ENCODE assay signal across 1 cellular context in the genomic region with DNA sequence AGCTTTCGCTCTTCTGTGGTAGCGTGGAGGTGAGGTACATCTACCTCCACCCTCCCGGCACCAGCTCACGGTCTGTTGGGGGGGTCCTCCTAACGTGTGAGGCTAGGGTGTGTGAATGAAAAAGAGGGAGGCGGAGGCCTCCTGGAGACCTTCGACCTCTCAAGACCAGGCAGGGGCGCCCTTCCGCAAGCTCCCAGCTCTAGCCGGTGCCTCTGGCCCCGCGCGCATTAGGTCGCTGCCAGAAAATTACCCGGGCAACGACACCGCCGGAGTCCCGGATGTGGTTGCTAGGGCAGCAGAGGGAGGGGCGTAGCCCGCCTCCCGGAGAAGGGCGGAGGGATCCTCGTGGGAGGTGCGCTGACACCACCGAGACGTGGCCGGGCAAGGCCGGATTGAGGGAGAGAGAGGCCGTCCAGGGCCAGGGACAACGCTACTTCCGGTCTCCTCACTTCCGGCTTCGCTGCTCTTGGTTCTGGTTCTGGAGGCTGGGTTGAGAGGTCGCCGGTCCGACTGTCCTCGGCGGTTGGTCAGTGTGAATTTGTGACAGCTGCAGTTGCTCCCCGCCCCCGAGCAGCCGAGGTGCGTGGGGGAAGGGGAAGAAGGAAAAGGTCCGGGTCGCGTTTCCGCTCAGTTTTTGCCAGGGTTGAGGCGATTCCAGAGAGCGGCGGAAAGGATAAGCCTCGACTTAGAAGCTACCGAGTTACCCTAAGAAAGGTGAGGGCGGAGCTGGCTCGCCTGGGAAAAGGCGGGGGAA.
TF ChIP-seq lines count a peak whose summit lies in the region.

A gene with protein sequence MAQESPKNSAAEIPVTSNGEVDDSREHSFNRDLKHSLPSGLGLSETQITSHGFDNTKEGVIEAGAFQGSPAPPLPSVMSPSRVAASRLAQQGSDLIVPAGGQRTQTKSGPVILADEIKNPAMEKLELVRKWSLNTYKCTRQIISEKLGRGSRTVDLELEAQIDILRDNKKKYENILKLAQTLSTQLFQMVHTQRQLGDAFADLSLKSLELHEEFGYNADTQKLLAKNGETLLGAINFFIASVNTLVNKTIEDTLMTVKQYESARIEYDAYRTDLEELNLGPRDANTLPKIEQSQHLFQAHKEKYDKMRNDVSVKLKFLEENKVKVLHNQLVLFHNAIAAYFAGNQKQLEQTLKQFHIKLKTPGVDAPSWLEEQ (plus strand): TSS at position 442 of the 754 bp plus-strand sequence. CDS start 49,680 bp downstream, outside the sequence.
A gene (minus strand): TSS at position 218 of the 754 bp plus-strand sequence. CDS start 8,726 bp downstream, outside the sequence.

TF ChIP-seq in HepG2, 621 proteins besides CTCF, POLR2A, EP300 and RAD21 (continued from another document and continues in another):
- TF ChIP-seq, protein P1, sequence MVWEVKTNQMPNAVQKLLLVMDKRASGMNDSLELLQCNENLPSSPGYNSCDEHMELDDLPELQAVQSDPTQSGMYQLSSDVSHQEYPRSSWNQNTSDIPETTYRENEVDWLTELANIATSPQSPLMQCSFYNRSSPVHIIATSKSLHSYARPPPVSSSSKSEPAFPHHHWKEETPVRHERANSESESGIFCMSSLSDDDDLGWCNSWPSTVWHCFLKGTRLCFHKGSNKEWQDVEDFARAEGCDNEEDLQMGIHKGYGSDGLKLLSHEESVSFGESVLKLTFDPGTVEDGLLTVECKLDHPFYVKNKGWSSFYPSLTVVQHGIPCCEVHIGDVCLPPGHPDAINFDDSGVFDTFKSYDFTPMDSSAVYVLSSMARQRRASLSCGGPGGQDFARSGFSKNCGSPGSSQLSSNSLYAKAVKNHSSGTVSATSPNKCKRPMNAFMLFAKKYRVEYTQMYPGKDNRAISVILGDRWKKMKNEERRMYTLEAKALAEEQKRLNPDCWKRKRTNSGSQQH (CRISPR knock-in tag; IDR thresholded peaks at IDR 0.05; ENCODE audit: low read depth): no peak
- no peak for TF ChIP-seq ZNF292 (CRISPR knock-in tag; IDR thresholded peaks at IDR 0.05; ENCODE audit: borderline replicate concordance, low read depth)
- no peak; the same call in 1 of the 2 replicates for TF ChIP-seq ARHGAP35 (CRISPR knock-in tag; IDR thresholded peaks at IDR 0.05; ENCODE audit: borderline replicate concordance)
- TF ChIP-seq AKAP8 (CRISPR knock-in tag; IDR thresholded peaks at IDR 0.05): 0 out of 2 replicates have a peak, but pooled peaks have one; percentile 29
- no peak for TF ChIP-seq PCBP1 (IDR thresholded peaks at IDR 0.05; ENCODE audit: borderline replicate concordance, low read depth, low read length)
- TF ChIP-seq IRF2 (CRISPR knock-in tag; IDR thresholded peaks at IDR 0.05): peak; percentile 91
- no peak for TF ChIP-seq FOXP1 (IDR thresholded peaks at IDR 0.05)
- no peak for TF ChIP-seq FOXP1 (CRISPR knock-in tag; IDR thresholded peaks at IDR 0.05)
- TF ChIP-seq, protein P2, sequence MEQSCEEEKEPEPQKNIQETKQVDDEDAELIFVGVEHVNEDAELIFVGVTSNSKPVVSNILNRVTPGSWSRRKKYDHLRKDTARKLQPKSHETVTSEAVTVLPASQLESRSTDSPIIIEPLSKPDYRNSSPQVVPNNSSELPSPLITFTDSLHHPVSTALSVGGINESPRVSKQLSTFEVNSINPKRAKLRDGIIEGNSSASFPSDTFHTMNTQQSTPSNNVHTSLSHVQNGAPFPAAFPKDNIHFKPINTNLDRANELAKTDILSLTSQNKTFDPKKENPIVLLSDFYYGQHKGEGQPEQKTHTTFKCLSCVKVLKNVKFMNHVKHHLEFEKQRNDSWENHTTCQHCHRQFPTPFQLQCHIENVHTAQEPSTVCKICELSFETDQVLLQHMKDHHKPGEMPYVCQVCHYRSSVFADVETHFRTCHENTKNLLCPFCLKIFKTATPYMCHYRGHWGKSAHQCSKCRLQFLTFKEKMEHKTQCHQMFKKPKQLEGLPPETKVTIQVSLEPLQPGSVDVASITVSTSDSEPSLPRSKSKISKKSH (CRISPR knock-in tag; IDR thresholded peaks at IDR 0.05; ENCODE audit: borderline replicate concordance): peak; percentile 48; the same call in 1 of the 2 replicates
- peak; percentile 66; the same call in 1 of the 2 replicates for TF ChIP-seq ZFP1 (CRISPR knock-in tag; IDR thresholded peaks at IDR 0.05)
- TF ChIP-seq, protein P3, sequence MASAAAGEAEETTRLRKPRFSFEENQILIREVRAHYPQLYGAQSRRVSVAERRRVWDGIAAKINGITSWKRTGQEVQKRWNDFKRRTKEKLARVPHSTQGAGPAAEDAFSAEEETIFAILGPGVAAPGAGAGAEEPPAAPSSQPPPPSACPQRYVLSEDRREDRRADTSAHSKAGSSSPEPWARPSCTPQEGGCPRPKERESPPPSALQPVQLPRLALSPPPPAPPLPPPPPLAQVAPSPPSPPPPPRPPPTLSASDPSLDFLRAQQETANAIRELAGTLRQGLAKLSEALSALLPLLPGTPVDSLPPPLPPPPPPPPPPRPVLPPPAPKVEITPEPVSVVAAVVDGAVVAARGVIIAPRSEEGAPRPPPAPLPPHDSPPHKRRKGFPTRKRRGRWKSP (CRISPR knock-in tag; IDR thresholded peaks at IDR 0.05): 0 out of 2 replicates have a peak, but pooled peaks have one; percentile 16
- TF ChIP-seq ZSCAN29 (CRISPR knock-in tag; conservative IDR thresholded peaks at IDR 0.05): peak; percentile 53; the same call in 1 of the 2 replicates
- TF ChIP-seq, protein P4, sequence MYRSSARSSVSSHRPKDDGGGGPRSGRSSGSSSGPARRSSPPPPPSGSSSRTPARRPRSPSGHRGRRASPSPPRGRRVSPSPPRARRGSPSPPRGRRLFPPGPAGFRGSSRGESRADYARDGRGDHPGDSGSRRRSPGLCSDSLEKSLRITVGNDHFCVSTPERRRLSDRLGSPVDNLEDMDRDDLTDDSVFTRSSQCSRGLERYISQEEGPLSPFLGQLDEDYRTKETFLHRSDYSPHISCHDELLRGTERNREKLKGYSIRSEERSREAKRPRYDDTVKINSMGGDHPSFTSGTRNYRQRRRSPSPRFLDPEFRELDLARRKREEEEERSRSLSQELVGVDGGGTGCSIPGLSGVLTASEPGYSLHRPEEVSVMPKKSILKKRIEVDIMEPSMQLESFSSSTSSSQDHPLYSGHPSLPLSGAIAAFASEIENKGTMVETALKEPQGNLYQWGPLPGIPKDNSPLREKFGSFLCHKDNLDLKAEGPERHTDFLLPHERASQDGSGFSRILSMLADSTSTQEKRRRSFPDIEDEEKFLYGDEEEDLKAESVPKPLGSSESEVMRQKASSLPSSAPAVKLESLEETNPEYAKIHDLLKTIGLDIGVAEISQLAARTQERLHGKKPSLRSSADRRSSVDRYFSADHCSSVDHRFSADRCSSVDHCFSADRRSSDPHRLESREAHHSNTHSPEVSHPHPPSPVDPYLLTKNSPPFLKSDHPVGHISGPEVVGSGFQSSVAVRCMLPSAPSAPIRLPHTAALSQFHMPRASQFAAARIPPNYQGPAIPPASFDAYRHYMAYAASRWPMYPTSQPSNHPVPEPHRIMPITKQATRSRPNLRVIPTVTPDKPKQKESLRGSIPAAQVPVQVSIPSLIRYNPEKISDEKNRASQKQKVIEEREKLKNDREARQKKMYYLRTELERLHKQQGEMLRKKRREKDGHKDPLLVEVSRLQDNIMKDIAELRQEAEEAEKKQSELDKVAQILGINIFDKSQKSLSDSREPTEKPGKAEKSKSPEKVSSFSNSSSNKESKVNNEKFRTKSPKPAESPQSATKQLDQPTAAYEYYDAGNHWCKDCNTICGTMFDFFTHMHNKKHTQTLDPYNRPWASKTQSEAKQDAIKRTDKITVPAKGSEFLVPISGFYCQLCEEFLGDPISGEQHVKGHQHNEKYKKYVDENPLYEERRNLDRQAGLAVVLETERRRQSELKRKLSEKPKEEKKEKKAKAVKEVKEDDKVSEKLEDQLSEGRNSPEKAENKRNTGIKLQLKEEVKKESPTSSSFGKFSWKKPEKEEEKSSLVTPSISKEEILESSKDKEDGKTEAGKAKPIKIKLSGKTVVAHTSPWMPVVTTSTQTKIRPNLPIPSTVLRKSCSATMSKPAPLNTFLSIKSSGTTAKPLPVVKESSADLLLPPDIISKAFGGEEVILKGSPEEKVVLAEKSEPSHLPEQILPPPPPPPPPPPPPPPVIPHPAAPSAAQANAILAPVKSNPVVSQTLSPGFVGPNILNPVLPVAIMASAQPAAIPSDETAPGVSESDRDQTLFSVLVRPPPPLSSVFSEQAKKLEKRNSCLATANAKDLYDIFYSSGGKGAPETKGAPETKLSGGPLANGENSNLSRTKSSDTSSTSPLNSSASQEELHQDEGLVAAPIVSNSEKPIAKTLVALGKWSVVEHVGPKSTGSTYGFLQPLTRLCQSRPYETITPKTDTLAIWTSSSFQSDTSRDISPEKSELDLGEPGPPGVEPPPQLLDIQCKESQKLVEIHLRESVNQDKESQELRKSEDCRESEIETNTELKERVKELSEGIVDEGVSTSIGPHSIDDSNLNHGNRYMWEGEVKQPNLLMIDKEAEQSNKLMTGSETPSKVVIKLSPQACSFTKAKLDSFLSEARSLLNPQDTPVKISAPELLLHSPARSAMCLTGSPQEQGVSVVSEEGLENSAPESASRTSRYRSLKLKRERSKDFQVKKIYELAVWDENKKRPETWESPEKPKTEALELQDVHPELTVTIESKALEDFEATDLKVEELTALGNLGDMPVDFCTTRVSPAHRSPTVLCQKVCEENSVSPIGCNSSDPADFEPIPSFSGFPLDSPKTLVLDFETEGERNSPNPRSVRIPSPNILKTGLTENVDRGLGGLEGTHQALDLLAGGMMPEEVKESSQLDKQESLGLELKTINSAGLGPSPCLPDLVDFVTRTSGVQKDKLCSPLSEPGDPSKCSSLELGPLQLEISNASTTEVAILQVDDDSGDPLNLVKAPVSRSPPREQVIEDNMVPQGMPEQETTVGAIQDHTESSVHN (CRISPR knock-in tag; IDR thresholded peaks at IDR 0.05): 0 out of 2 replicates have a peak, but pooled peaks have one; percentile 34
- TF ChIP-seq MAFK (conservative IDR thresholded peaks at IDR 0.05 in 1 of 2, IDR thresholded peaks at IDR 0.05 in 1 of 2; ENCODE audit: low read length in 2 of 2): no peak
- no peak for TF ChIP-seq ZNF225 (CRISPR knock-in tag; IDR thresholded peaks at IDR 0.05)
- no peak for TF ChIP-seq PPARG (CRISPR knock-in tag; conservative IDR thresholded peaks at IDR 0.05)
- no peak for TF ChIP-seq ZNF143 (CRISPR knock-in tag; IDR thresholded peaks at IDR 0.05)
- TF ChIP-seq ARID2 (CRISPR knock-in tag; IDR thresholded peaks at IDR 0.05; ENCODE audit: borderline replicate concordance): 0 out of 2 replicates have a peak, but pooled peaks have one; percentile 24
- TF ChIP-seq, protein P5, sequence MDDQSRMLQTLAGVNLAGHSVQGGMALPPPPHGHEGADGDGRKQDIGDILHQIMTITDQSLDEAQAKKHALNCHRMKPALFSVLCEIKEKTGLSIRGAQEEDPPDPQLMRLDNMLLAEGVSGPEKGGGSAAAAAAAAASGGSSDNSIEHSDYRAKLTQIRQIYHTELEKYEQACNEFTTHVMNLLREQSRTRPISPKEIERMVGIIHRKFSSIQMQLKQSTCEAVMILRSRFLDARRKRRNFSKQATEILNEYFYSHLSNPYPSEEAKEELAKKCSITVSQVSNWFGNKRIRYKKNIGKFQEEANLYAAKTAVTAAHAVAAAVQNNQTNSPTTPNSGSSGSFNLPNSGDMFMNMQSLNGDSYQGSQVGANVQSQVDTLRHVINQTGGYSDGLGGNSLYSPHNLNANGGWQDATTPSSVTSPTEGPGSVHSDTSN (CRISPR knock-in tag; IDR thresholded peaks at IDR 0.05; ENCODE audit: borderline replicate concordance): no peak
- TF ChIP-seq ZNF724P (CRISPR knock-in tag; IDR thresholded peaks at IDR 0.05; ENCODE audit: borderline replicate concordance): no peak
- TF ChIP-seq HIVEP1 (CRISPR knock-in tag; IDR thresholded peaks at IDR 0.05): peak; percentile 76
- TF ChIP-seq ZNF670 (CRISPR knock-in tag; IDR thresholded peaks at IDR 0.05; ENCODE audit: borderline replicate concordance): no peak
- TF ChIP-seq ZKSCAN8 (CRISPR knock-in tag; IDR thresholded peaks at IDR 0.05; ENCODE audit: borderline replicate concordance): peak; percentile 30; the same call in 1 of the 2 replicates
- TF ChIP-seq, protein P6, sequence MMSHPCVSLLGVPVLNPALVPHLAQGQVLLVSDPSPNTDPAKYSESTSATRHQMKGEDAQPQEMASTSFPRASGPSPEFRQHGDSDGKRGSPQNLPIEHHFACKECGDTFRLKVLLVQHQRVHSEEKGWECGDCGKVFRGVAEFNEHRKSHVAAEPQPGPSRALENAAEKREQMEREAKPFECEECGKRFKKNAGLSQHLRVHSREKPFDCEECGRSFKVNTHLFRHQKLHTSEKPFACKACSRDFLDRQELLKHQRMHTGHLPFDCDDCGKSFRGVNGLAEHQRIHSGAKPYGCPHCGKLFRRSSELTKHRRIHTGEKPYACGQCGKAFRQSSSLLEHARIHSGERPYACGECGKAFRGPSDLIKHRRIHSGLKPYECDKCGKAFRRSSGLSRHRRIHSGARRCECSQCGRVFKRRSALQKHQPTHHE (CRISPR knock-in tag; IDR thresholded peaks at IDR 0.05; ENCODE audit: borderline replicate concordance): no peak
- TF ChIP-seq, protein P7, sequence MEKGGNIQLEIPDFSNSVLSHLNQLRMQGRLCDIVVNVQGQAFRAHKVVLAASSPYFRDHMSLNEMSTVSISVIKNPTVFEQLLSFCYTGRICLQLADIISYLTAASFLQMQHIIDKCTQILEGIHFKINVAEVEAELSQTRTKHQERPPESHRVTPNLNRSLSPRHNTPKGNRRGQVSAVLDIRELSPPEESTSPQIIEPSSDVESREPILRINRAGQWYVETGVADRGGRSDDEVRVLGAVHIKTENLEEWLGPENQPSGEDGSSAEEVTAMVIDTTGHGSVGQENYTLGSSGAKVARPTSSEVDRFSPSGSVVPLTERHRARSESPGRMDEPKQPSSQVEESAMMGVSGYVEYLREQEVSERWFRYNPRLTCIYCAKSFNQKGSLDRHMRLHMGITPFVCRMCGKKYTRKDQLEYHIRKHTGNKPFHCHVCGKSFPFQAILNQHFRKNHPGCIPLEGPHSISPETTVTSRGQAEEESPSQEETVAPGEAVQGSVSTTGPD (CRISPR knock-in tag; IDR thresholded peaks at IDR 0.05): no peak
- TF ChIP-seq ATM (IDR thresholded peaks at IDR 0.05; ENCODE audit: borderline replicate concordance): no peak
- no peak for TF ChIP-seq ZBTB1 (CRISPR knock-in tag; IDR thresholded peaks at IDR 0.05; ENCODE audit: borderline replicate concordance)
- TF ChIP-seq KLF16 (CRISPR knock-in tag; IDR thresholded peaks at IDR 0.05): peak in 1 of 2 experiments; percentile 71; a peak in 2 of 4 replicates
- TF ChIP-seq TEAD2 (CRISPR knock-in tag; IDR thresholded peaks at IDR 0.05): no peak
- TF ChIP-seq, protein P8, sequence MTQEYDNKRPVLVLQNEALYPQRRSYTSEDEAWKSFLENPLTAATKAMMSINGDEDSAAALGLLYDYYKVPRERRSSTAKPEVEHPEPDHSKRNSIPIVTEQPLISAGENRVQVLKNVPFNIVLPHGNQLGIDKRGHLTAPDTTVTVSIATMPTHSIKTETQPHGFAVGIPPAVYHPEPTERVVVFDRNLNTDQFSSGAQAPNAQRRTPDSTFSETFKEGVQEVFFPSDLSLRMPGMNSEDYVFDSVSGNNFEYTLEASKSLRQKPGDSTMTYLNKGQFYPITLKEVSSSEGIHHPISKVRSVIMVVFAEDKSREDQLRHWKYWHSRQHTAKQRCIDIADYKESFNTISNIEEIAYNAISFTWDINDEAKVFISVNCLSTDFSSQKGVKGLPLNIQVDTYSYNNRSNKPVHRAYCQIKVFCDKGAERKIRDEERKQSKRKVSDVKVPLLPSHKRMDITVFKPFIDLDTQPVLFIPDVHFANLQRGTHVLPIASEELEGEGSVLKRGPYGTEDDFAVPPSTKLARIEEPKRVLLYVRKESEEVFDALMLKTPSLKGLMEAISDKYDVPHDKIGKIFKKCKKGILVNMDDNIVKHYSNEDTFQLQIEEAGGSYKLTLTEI (CRISPR knock-in tag; conservative IDR thresholded peaks at IDR 0.05): no peak
- no peak; the same call in 1 of the 2 replicates for TF ChIP-seq NCOR1 (IDR thresholded peaks at IDR 0.05; ENCODE audit: borderline replicate concordance, low read length)
